In the genomic region with DNA sequence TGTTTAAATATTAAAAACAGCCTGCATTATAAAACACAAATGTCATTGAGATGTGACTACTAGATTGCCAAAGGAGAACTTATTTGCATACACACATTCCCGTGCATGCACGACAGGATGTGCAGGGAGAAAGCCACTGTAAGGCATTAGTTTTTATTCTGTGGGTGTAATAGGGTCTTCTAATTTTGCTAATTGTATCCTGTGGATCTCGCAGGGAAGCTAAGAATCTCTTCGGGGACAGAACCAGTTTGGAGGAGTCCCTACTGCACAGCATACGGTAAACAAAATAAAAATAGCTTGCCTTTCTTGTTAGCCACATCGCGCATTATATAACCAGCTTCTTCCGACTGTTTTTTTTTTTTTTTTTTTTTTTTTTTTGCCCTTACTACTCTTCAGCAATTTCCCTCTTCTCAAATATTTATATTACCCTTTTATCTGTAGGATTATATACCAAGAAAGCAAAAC, we compare ENCODE assay signal across 8 cellular contexts. TPM values are rescaled to one million over a fixed set of nuclear protein-coding genes. Genes with fewer than 3 reads are reported as not detected.
DNase-seq lines count a peak whose midpoint lies in the region; ATAC-seq and TF ChIP-seq lines count a peak whose summit lies in the region.

No MANE protein-coding gene starts in this region.

- H3F3A ChIP-seq in GM23338 (replicated peaks; ENCODE audit: low read depth) = no peaks in the 10 kb centered on the region

- H3K4me3 Mint-ChIP-seq in GM23338 (peak overlapping the region; percentile 92), endodermal cell (peak overlapping the region; percentile 84)
- peak overlapping the region; percentile 99 for H3K4me3 Mint-ChIP-seq in natural killer cell treated with Interleukin-12 subunit alpha and Interleukin-12 subunit beta and Interleukin-15 and Interleukin-18, amount 100 ng/mL, for 72 hours

- peak overlapping the region; percentile 74 for H3K9ac ChIP-seq in endodermal cell (ENCODE audit: extremely low read depth, low read length, poor library complexity, severe bottlenecking)

- H3K27me3 ChIP-seq in GM23338 (ENCODE audit: insufficient read depth) = peaks cover 16% of the 10 kb centered on the region
- no peaks in the 10 kb centered on the region for H3K27me3 ChIP-seq in Panc1 (ENCODE audit: control insufficient read depth, insufficient read depth, low read length)
- peaks cover 9% of the 10 kb centered on the region for H3K27me3 ChIP-seq in endodermal cell (ENCODE audit: control insufficient read depth, insufficient read depth, low read length, poor library complexity, severe bottlenecking)

- H3K27ac Mint-ChIP-seq in GM23338 (no peak overlapping the region), endodermal cell (peak overlapping the region; percentile 62)
- H3K27ac Mint-ChIP-seq in natural killer cell treated with Interleukin-12 subunit alpha and Interleukin-12 subunit beta and Interleukin-15 and Interleukin-18, amount 100 ng/mL, for 72 hours = peak overlapping the region; percentile 93 to 98

- H3K9me3 ChIP-seq in Panc1 (ENCODE audit: control insufficient read depth, insufficient read depth, low read depth, low read length) = no peaks in the 10 kb centered on the region
- H3K9me3 ChIP-seq in endodermal cell (ENCODE audit: control insufficient read depth, low read length) = no peaks in the 10 kb centered on the region

- whole genome bisulfite sequencing in endodermal cell (ENCODE audit: insufficient coverage in 1 of 2, insufficient read length in 1 of 2), 2 experiments = 0 to 4% methylated on average over 2 to 8 of the region's 8 CpGs

- H3K9me3 Mint-ChIP-seq in GM23338 (no peaks in the 10 kb centered on the region), endodermal cell (no peaks in the 10 kb centered on the region)
- no peaks in the 10 kb centered on the region for H3K9me3 Mint-ChIP-seq in natural killer cell treated with Interleukin-12 subunit alpha and Interleukin-12 subunit beta and Interleukin-15 and Interleukin-18, amount 100 ng/mL, for 72 hours

- H3K36me3 ChIP-seq in GM23338 (ENCODE audit: insufficient read depth) = no peaks in the 10 kb centered on the region
- H3K36me3 ChIP-seq in Panc1 (ENCODE audit: control insufficient read depth, insufficient read depth, low read length) = peaks cover 5% of the 10 kb centered on the region; the same call in 1 of the 2 replicates
- H3K36me3 ChIP-seq in endodermal cell (ENCODE audit: control insufficient read depth, insufficient read depth, low read length) = no peaks in the 10 kb centered on the region

- in situ Hi-C loops in Panc1 (cut with HindIII; ENCODE audit: low pct_unique_long_range_greater_than_20kb, low sequenced_read_pairs) = no loop called here

- ATAC-seq in GM23338 (no peak), Panc1 (no peak), HG02981 (IDR thresholded peaks at IDR 0.05; ENCODE audit: unreplicated experiment) (no peak)
- ATAC-seq in natural killer cell treated with Interleukin-12 subunit alpha and Interleukin-12 subunit beta and Interleukin-15 and Interleukin-18, amount 100 ng/mL, for 72 hours = no peak

- peak overlapping the region; percentile 90; the same call in 1 of the 2 replicates for H2AFZ ChIP-seq in GM23338

- H4K20me1 ChIP-seq in GM23338 (replicated peaks; ENCODE audit: insufficient read depth) = no peaks in the 10 kb centered on the region

- H3K9me2 ChIP-seq in GM23338 (ENCODE audit: insufficient read depth) = no peaks in the 10 kb centered on the region

- H3K4me1 Mint-ChIP-seq in GM23338 (peaks cover 32% of the 10 kb centered on the region), endodermal cell (peaks cover 25% of the 10 kb centered on the region)
- peaks cover 46 to 69% of the 10 kb centered on the region in 2 donors for H3K4me1 Mint-ChIP-seq in natural killer cell treated with Interleukin-12 subunit alpha and Interleukin-12 subunit beta and Interleukin-15 and Interleukin-18, amount 100 ng/mL, for 72 hours (ENCODE audit: low read depth in 2 of 2)

- H3K36me3 Mint-ChIP-seq in GM23338 (ENCODE audit: low read depth) = no peaks in the 10 kb centered on the region
- no peaks in the 10 kb centered on the region for H3K36me3 Mint-ChIP-seq in endodermal cell (ENCODE audit: low read depth)
- H3K36me3 Mint-ChIP-seq in natural killer cell treated with Interleukin-12 subunit alpha and Interleukin-12 subunit beta and Interleukin-15 and Interleukin-18, amount 100 ng/mL, for 72 hours = peaks cover 9% of the 10 kb centered on the region

- POLR2A ChIA-PET in Panc1 (lab: Charles Lee) = interaction anchor here (0.6 to 2.6 kb wide), 6 partner anchors 11 to 219 kb away, joined by 3 to 12 read pairs (median 7); no protein-coding TSS in a partner anchor

- H3K27ac ChIP-seq in GM23338 (ENCODE audit: low read depth) (no peak overlapping the region), Panc1 (ENCODE audit: low read length) (peak overlapping the region; percentile 93), endodermal cell (ENCODE audit: low read depth, low read length) (no peak overlapping the region)

- CTCF ChIA-PET in Panc1 (lab: Charles Lee) = interaction anchor here (0.6 kb wide), 1 partner anchor 55 kb away, joined by 7 read pairs; no protein-coding TSS in a partner anchor

- H3K27me3 Mint-ChIP-seq in GM23338 (ENCODE audit: insufficient read depth, low read depth, poor library complexity) (peaks cover 24% of the 10 kb centered on the region), endodermal cell (ENCODE audit: insufficient read depth) (peaks cover 3% of the 10 kb centered on the region)
- H3K27me3 Mint-ChIP-seq in natural killer cell treated with Interleukin-12 subunit alpha and Interleukin-12 subunit beta and Interleukin-15 and Interleukin-18, amount 100 ng/mL, for 72 hours = no peaks in the 10 kb centered on the region

- peak overlapping the region; percentile 91 for H3K4me2 ChIP-seq in GM23338

- DNase-seq in GM23338 (ENCODE audit: low spot score) (peak; percentile 17), Panc1 (ENCODE audit: low read depth, low spot score) (no peak), endodermal cell (no peak), NCI-H2081 (lab: John Stamatoyannopoulos, UW) (no peak), KG1 (lab: John Stamatoyannopoulos, UW) (no peak)
- no peak for DNase-seq in natural killer cell treated with Interleukin-12 subunit alpha and Interleukin-12 subunit beta and Interleukin-15 and Interleukin-18, amount 100 ng/mL, for 72 hours (ENCODE audit: low spot score)
- no peak for DNase-seq in effector CD4-positive, alpha-beta T cell

- H3K4me3 ChIP-seq in GM23338 = peak overlapping the region; percentile 68
- H3K4me3 ChIP-seq in Panc1 (ENCODE audit: low read depth in 2 of 2, low read length in 2 of 2) = peak overlapping the region; percentile 88 to 94
- H3K4me3 ChIP-seq in endodermal cell (ENCODE audit: low read length) = peak overlapping the region; percentile 89

- intact Hi-C loops in Panc1 (cut with micrococcal nuclease; ENCODE audit: unreplicated experiment) = loop anchor here (2.0 kb wide), 1 partner anchor 46 kb away; no protein-coding TSS in a partner anchor

- no peak for TF ChIP-seq CTCF in GM23338 (conservative IDR thresholded peaks at IDR 0.05; ENCODE audit: low read depth in 2 of 2)
- TF ChIP-seq CTCF in Panc1 (IDR thresholded peaks at IDR 0.05) = no peak
- TF ChIP-seq CTCF in endodermal cell (conservative IDR thresholded peaks at IDR 0.05) = no peak

- H3K4me1 ChIP-seq in GM23338 (ENCODE audit: insufficient read depth) = peaks cover 10% of the 10 kb centered on the region
- H3K4me1 ChIP-seq in Panc1 (ENCODE audit: control insufficient read depth, insufficient read depth, low read length) = peaks cover 57% of the 10 kb centered on the region
- peaks cover 9% of the 10 kb centered on the region for H3K4me1 ChIP-seq in endodermal cell (ENCODE audit: control insufficient read depth, insufficient read depth, low read length)

- BruUV-seq in Panc1 (replicated peaks; lab: Mats Ljungman, UMichigan) = no TSS peak

- 0 out of 2 replicates have a peak, but pooled peaks cover 4% of the 10 kb centered on the region for H3K79me2 ChIP-seq in GM23338 (replicated peaks; ENCODE audit: insufficient read depth)

TF ChIP-seq in GM23338, 12 proteins besides CTCF, POLR2A, EP300 and RAD21:
- TF ChIP-seq CREB1 (CRISPR knock-in tag; IDR thresholded peaks at IDR 0.05; ENCODE audit: low read depth) = no peak

RNA-seq across cellular contexts. Expression of a gene that starts 2.0 kb away (rescaled TPM):
- 8.2 and 9.1 TPM in 2 replicates for total RNA-seq in GM23338 (2014; rRNA removed; shearing (Covaris generic))
- polyA plus RNA-seq in GM23338 (2016; fragmentation: Nextera tagmentation; extraction: Ambion mirVana) = 3.9 and 4.8 TPM in 2 replicates
- 67.1 TPM for total RNA-seq in Panc1 (2021; ENCODE audit: unreplicated experiment)
- 30.3 TPM for polyA plus RNA-seq in Panc1 (2012; ENCODE audit: insufficient read length)
- 10 to 100 TPM; 10.4 to 15.9 TPM for total RNA-seq in endodermal cell
- 4.0 TPM for polyA plus RNA-seq in endodermal cell (2013, experiment 1 of 2)
- 4.2 TPM for polyA plus RNA-seq in endodermal cell (2013, experiment 2 of 2)
- 100 to 1,000 TPM in 1 of 2 donors, 10 to 100 TPM in 1; 56.4 to 103 TPM for total RNA-seq in natural killer cell treated with Interleukin-12 subunit alpha and Interleukin-12 subunit beta and Interleukin-15 and Interleukin-18, amount 100 ng/mL, for 72 hours
